ENCODE assay signal across 12 cellular contexts in genomic region chr3:48765376-48765775, GRCh38. TPM values are rescaled to one million over a fixed set of nuclear protein-coding genes. Genes with fewer than 3 reads are reported as not detected.
A peak's percentile ranks its signal among the peaks of the same experiment; 100 is the strongest.
DNase-seq lines count a peak whose midpoint lies in the region; ATAC-seq and TF ChIP-seq lines count a peak whose summit lies in the region.
"Had no signal": no experiment of that assay in that cellular context is flagged by ENCODE, and none has a peak within 500 bp of the region (broad histone marks: within the 10 kb centered on the region; RNA-seq: fewer than 3 reads in every experiment).

No MANE protein-coding gene starts in this region.

- peak; percentile 35 for TF ChIP-seq CTCF in DND-41 (IDR thresholded peaks at IDR 0.05; ENCODE audit: borderline replicate concordance, extremely low read depth, low read length, poor library complexity, severe bottlenecking)
- peak; percentile 11; the same call in 1 of the 2 replicates for TF ChIP-seq CTCF in IMR-90 (conservative IDR thresholded peaks at IDR 0.05; ENCODE audit: low read depth, low read length)
- TF ChIP-seq CTCF in mammary epithelial cell (conservative IDR thresholded peaks at IDR 0.05 in 1 of 2, IDR thresholded peaks at IDR 0.05 in 1 of 2; ENCODE audit: extremely low read depth in 1 of 2, insufficient read depth in 1 of 2, low read depth in 1 of 2, low read length in 2 of 2): peak; percentile 28 to 63
- no peak for TF ChIP-seq CTCF in esophagus muscularis mucosa (IDR thresholded peaks at IDR 0.05)

- H3K79me2 ChIP-seq in DND-41 (ENCODE audit: insufficient read depth, low read length) (no peaks in the 10 kb centered on the region), mammary epithelial cell (ENCODE audit: insufficient read depth, low read length) (no peaks in the 10 kb centered on the region), mesendoderm (ENCODE audit: control insufficient read depth, insufficient read depth, low read length) (no peaks in the 10 kb centered on the region)

- H3K36me3 ChIP-seq in DND-41 (ENCODE audit: insufficient read depth, low read length): no peaks in the 10 kb centered on the region
- peaks cover 9% of the 10 kb centered on the region for H3K36me3 ChIP-seq in IMR-90 (ENCODE audit: control insufficient read depth, insufficient read depth, low read length)
- peaks cover 5% of the 10 kb centered on the region for H3K36me3 ChIP-seq in mammary epithelial cell (ENCODE audit: insufficient read depth, low read length)
- H3K36me3 ChIP-seq in mesendoderm (ENCODE audit: control insufficient read depth, insufficient read depth, low read length): no peaks in the 10 kb centered on the region
- peaks cover 20 to 91% (median 64%) of the 10 kb centered on the region in 4 donors for H3K36me3 ChIP-seq in esophagus muscularis mucosa

- H4K8ac ChIP-seq in IMR-90 (ENCODE audit: low read depth in 2 of 2, low read length in 2 of 2) (no peak overlapping the region), mesendoderm (ENCODE audit: low read depth, low read length) (no peak overlapping the region)

- intact Hi-C loops in IMR-90 (cut with micrococcal nuclease): no loop called here
- intact Hi-C loops in mammary epithelial cell (cut with micrococcal nuclease): loop anchor here (1.0 to 2.0 kb wide), 2 partner anchors 80 to 153 kb away; partner anchors contain the start of genes ARIH2 and NCKIPSD
- intact Hi-C loops in esophagus muscularis mucosa (cut with DNase I): no loop called here

- no peak overlapping the region for H3K14ac ChIP-seq in IMR-90 (replicated peaks; ENCODE audit: low read depth, low read length)

- H3K23ac ChIP-seq in IMR-90 (ENCODE audit: low read depth, low read length): no peak overlapping the region
- no peak overlapping the region for H3K23ac ChIP-seq in mesendoderm (ENCODE audit: low read length)

- H3K9ac ChIP-seq in DND-41 (ENCODE audit: low read depth, low read length) (no peak overlapping the region), IMR-90 (ENCODE audit: low read depth, low read length) (no peak overlapping the region), mammary epithelial cell (ENCODE audit: insufficient read depth, low read length) (no peak overlapping the region), mesendoderm (ENCODE audit: low read length) (no peak overlapping the region)

- peaks cover 0 to 4% of the 10 kb centered on the region in 2 experiments; a peak in 2 of 4 replicates for H3K79me1 ChIP-seq in IMR-90 (ENCODE audit: low read depth in 1 of 2, low read length in 2 of 2)
- H3K79me1 ChIP-seq in mesendoderm (ENCODE audit: low read length): no peaks in the 10 kb centered on the region

- H2AK9ac ChIP-seq in IMR-90 (replicated peaks; ENCODE audit: low read depth, low read length, poor library complexity): no peak overlapping the region

- no peaks in the 10 kb centered on the region for H3K4me1 Mint-ChIP-seq in T-helper 2 cell treated with Interferon-gamma antibody and Interleukin-4, amounts not matched to agents 5 μg/mL and 100 μg/mL, for 36 hours (ENCODE audit: low read depth)

- in situ Hi-C loops in IMR-90 (cut with MboI; ENCODE audit: low sequenced_read_pairs): no loop called here
- in situ Hi-C loops in mammary epithelial cell (cut with MboI; ENCODE audit: low sequenced_read_pairs in 2 of 2): no loop called here

- no peaks in the 10 kb centered on the region for H3K27me3 ChIP-seq in DND-41 (ENCODE audit: insufficient read depth, low read length, poor library complexity)
- H3K27me3 ChIP-seq in IMR-90 (ENCODE audit: control insufficient read depth, insufficient read depth, low read length): no peaks in the 10 kb centered on the region
- H3K27me3 ChIP-seq in mammary epithelial cell (ENCODE audit: insufficient read depth, low read length): no peaks in the 10 kb centered on the region
- no peaks in the 10 kb centered on the region for H3K27me3 ChIP-seq in mesendoderm (ENCODE audit: insufficient read depth, low read length, poor library complexity)
- H3K27me3 ChIP-seq in esophagus muscularis mucosa: no peaks in the 10 kb centered on the region

- no peak overlapping the region for H2BK5ac ChIP-seq in IMR-90 (ENCODE audit: low read depth, low read length, poor library complexity, severe bottlenecking)
- no peak overlapping the region for H2BK5ac ChIP-seq in mesendoderm (ENCODE audit: low read length)

- H3K27me3 Mint-ChIP-seq in T-helper 2 cell treated with Interferon-gamma antibody and Interleukin-4, amounts not matched to agents 5 μg/mL and 100 μg/mL, for 36 hours (ENCODE audit: low read depth): no peaks in the 10 kb centered on the region
- H3K27me3 Mint-ChIP-seq: activated CD4-positive, alpha-beta memory T cell treated with anti-CD3 and anti-CD28 coated beads for 36 hours had no signal

- H3K9me3 Mint-ChIP-seq in T-helper 2 cell treated with Interferon-gamma antibody and Interleukin-4, amounts not matched to agents 5 μg/mL and 100 μg/mL, for 36 hours: no peaks in the 10 kb centered on the region
- H3K9me3 Mint-ChIP-seq: activated CD4-positive, alpha-beta memory T cell treated with anti-CD3 and anti-CD28 coated beads for 36 hours had no signal

- BruUV-seq in IMR-90 (replicated peaks; lab: Mats Ljungman, UMichigan): no TSS peak
- no TSS peak for BruUV-seq in mammary epithelial cell (replicated peaks; lab: Mats Ljungman, UMichigan)

- H3K18ac ChIP-seq in IMR-90 (ENCODE audit: low read depth, low read length): no peak overlapping the region
- H3K18ac ChIP-seq in mesendoderm (ENCODE audit: low read length): no peak overlapping the region

- peaks cover 20% of the 10 kb centered on the region for H3K36me3 Mint-ChIP-seq in T-helper 2 cell treated with Interferon-gamma antibody and Interleukin-4, amounts not matched to agents 5 μg/mL and 100 μg/mL, for 36 hours (ENCODE audit: low read depth)

- no peak for DNase-seq in DND-41
- no peak for DNase-seq in IMR-90
- peak; percentile 29 for DNase-seq in mammary epithelial cell
- DNase-seq in mesendoderm: peak; percentile 7
- DNase-seq in esophagus muscularis mucosa (ENCODE audit: extremely low spot score): no peak
- no peak for DNase-seq in SKM-1 treated with dmso at 0.1 percent for 144 hours (lab: John Stamatoyannopoulos, UW; ENCODE audit: unreplicated experiment)
- DNase-seq in T-helper 2 cell treated with Interferon-gamma antibody and Interleukin-4, amounts not matched to agents 5 μg/mL and 100 μg/mL, for 36 hours (ENCODE audit: low spot score): no peak
- DNase-seq: activated CD4-positive, alpha-beta memory T cell treated with anti-CD3 and anti-CD28 coated beads for 36 hours; cortex of kidney; kidney glomerular epithelial cell; stimulated activated CD4-positive, alpha-beta T cell treated with anti-CD3 and anti-CD28 coated beads, Interleukin-12 subunit alpha, Interleukin-12 subunit beta, amount 100 ng/mL, for 4 hours had no signal

- no peak overlapping the region for H3K56ac ChIP-seq in IMR-90 (ENCODE audit: extremely low read depth, insufficient read depth, low read length)
- H3K56ac ChIP-seq in mesendoderm (ENCODE audit: low read length): no peak overlapping the region

- H4K20me1 ChIP-seq in DND-41 (ENCODE audit: insufficient read depth, low read length): no peaks in the 10 kb centered on the region
- no peaks in the 10 kb centered on the region for H4K20me1 ChIP-seq in IMR-90 (ENCODE audit: insufficient read depth, low read length)
- H4K20me1 ChIP-seq in mammary epithelial cell (ENCODE audit: insufficient read depth, low read length): no peaks in the 10 kb centered on the region

- H2AK5ac ChIP-seq in IMR-90 (ENCODE audit: low read depth, low read length) (no peak overlapping the region), mesendoderm (ENCODE audit: low read length) (no peak overlapping the region)

- no peak for TF ChIP-seq POLR2A in IMR-90 (IDR thresholded peaks at IDR 0.05; ENCODE audit: low read depth, low read length)
- TF ChIP-seq POLR2A in esophagus muscularis mucosa (IDR thresholded peaks at IDR 0.05; ENCODE audit: low read depth): no peak

- WGBS in IMR-90 (ENCODE audit: extremely low coverage in 2 of 2, insufficient read length in 1 of 2), 2 experiments: 60% methylated on average over 1 of the region's 1 CpG; no CpG with 5 or more reads in 1 of the 2 experiments
- WGBS in mammary epithelial cell (ENCODE audit: low coverage, missing lambda C conversion rate): 0% methylated on average over 1 of the region's 1 CpG
- WGBS in mesendoderm (ENCODE audit: extremely low coverage, insufficient coverage, low lambda C conversion rate): no CpG with 5 or more reads among the region's 1 CpG
- WGBS in esophagus muscularis mucosa: 88% methylated on average over 1 of the region's 1 CpG

- H2AFZ ChIP-seq in DND-41 (ENCODE audit: low read depth, low read length): no peak overlapping the region
- no peak overlapping the region for H2AFZ ChIP-seq in IMR-90 (replicated peaks; ENCODE audit: low read length, poor library complexity)
- H2AFZ ChIP-seq in mammary epithelial cell (ENCODE audit: low read depth, low read length): no peak overlapping the region

- no peaks in the 10 kb centered on the region for H3K4me1 ChIP-seq in DND-41 (ENCODE audit: insufficient read depth, low read length)
- H3K4me1 ChIP-seq in IMR-90 (ENCODE audit: control insufficient read depth, insufficient read depth, low read length): no peaks in the 10 kb centered on the region
- H3K4me1 ChIP-seq in mammary epithelial cell (ENCODE audit: insufficient read depth, low read length): no peaks in the 10 kb centered on the region
- no peaks in the 10 kb centered on the region for H3K4me1 ChIP-seq in mesendoderm (ENCODE audit: control insufficient read depth, low read depth, low read length)
- no peaks in the 10 kb centered on the region for H3K4me1 ChIP-seq in esophagus muscularis mucosa

- H4K91ac ChIP-seq in IMR-90 (ENCODE audit: insufficient read depth, low read depth, low read length): no peak overlapping the region

- TF ChIP-seq EP300 in esophagus muscularis mucosa (IDR thresholded peaks at IDR 0.05): no peak

- no peak overlapping the region for H3K4me3 Mint-ChIP-seq in T-helper 2 cell treated with Interferon-gamma antibody and Interleukin-4, amounts not matched to agents 5 μg/mL and 100 μg/mL, for 36 hours
- H3K4me3 Mint-ChIP-seq: activated CD4-positive, alpha-beta memory T cell treated with anti-CD3 and anti-CD28 coated beads for 36 hours had no signal

- no peak overlapping the region for H3K27ac ChIP-seq in DND-41 (ENCODE audit: low read length)
- no peak overlapping the region for H3K27ac ChIP-seq in IMR-90 (ENCODE audit: insufficient read depth, low read length)
- H3K27ac ChIP-seq in mammary epithelial cell (ENCODE audit: insufficient read depth, low read depth, low read length): no peak overlapping the region
- no peak overlapping the region for H3K27ac ChIP-seq in mesendoderm (ENCODE audit: low read depth, low read length)
- H3K27ac ChIP-seq in esophagus muscularis mucosa (replicated peaks in 1 of 4): no peak overlapping the region

- H3K9me3 ChIP-seq in DND-41 (ENCODE audit: insufficient read depth, low read length, severe bottlenecking) (no peaks in the 10 kb centered on the region), IMR-90 (ENCODE audit: control insufficient read depth, insufficient read depth, low read length) (no peaks in the 10 kb centered on the region), mammary epithelial cell (replicated peaks; ENCODE audit: insufficient read depth, low read length) (no peaks in the 10 kb centered on the region), esophagus muscularis mucosa (no peaks in the 10 kb centered on the region)

- dilution Hi-C loops in IMR-90 (cut with HindIII; ENCODE audit: low sequenced_read_pairs, unreplicated experiment) (no loop called here), mammary epithelial cell (cut with HindIII; ENCODE audit: low sequenced_read_pairs) (no loop called here)

- no peak overlapping the region for H2BK20ac ChIP-seq in IMR-90 (ENCODE audit: low read depth, low read length)

- no peaks in the 10 kb centered on the region for H3K9me1 ChIP-seq in IMR-90 (ENCODE audit: insufficient read depth, low read length)

- H3K27ac Mint-ChIP-seq in T-helper 2 cell treated with Interferon-gamma antibody and Interleukin-4, amounts not matched to agents 5 μg/mL and 100 μg/mL, for 36 hours: no peak overlapping the region
- H3K27ac Mint-ChIP-seq: activated CD4-positive, alpha-beta memory T cell treated with anti-CD3 and anti-CD28 coated beads for 36 hours had no signal

- H3K4ac ChIP-seq in IMR-90 (ENCODE audit: low read depth, low read length) (no peak overlapping the region), mesendoderm (ENCODE audit: low read depth, low read length) (no peak overlapping the region)

- 0 out of 2 replicates have a peak, but pooled peaks have one; percentile 17 for TF ChIP-seq RAD21 in IMR-90 (IDR thresholded peaks at IDR 0.05; ENCODE audit: low read length)

- POLR2A ChIA-PET in IMR-90 (lab: Charles Lee; ENCODE audit: unreplicated experiment): interaction anchor here (0.6 kb wide), 1 partner anchor 53 kb away, joined by 3 read pairs; no protein-coding TSS in a partner anchor

- no peak overlapping the region for H3K4me2 ChIP-seq in DND-41 (ENCODE audit: insufficient read depth, low read length)
- no peak overlapping the region for H3K4me2 ChIP-seq in IMR-90 (ENCODE audit: low read depth, low read length)
- no peak overlapping the region for H3K4me2 ChIP-seq in mammary epithelial cell (ENCODE audit: insufficient read depth, low read depth, low read length)
- no peak overlapping the region for H3K4me2 ChIP-seq in mesendoderm (ENCODE audit: low read length)

- H4K5ac ChIP-seq in IMR-90 (ENCODE audit: low read depth, low read length) (no peak overlapping the region), mesendoderm (ENCODE audit: low read length) (no peak overlapping the region)

- no peak overlapping the region for H3K4me3 ChIP-seq in DND-41 (ENCODE audit: low read depth in 1 of 2, low read length in 2 of 2)
- no peak overlapping the region for H3K4me3 ChIP-seq in IMR-90 (ENCODE audit: insufficient read depth, low read depth, low read length)
- H3K4me3 ChIP-seq in mammary epithelial cell (replicated peaks in 1 of 3; ENCODE audit: insufficient read depth in 1 of 3, low read depth in 2 of 3, low read length in 3 of 3): no peak overlapping the region
- H3K4me3 ChIP-seq in mesendoderm (ENCODE audit: low read length): no peak overlapping the region
- H3K4me3 ChIP-seq in esophagus muscularis mucosa: no peak overlapping the region

- CTCF ChIA-PET in IMR-90 (lab: Yijun Ruan, JAX): interaction anchor here (1.4 to 1.6 kb wide), 2 partner anchors 16 to 25 kb away, joined by 3 to 5 read pairs; no protein-coding TSS in a partner anchor
- CTCF ChIA-PET in mammary epithelial cell (lab: Charles Lee; ENCODE audit: low non-redundant PET): interaction anchor here (0.5 to 0.7 kb wide), 5 partner anchors 23 to 302 kb away, joined by 3 to 23 read pairs (median 3); no protein-coding TSS in a partner anchor

- H2BK120ac ChIP-seq in IMR-90 (ENCODE audit: low read depth, low read length) (no peak overlapping the region), mesendoderm (ENCODE audit: low read depth, low read length) (no peak overlapping the region)

- peak; percentile 44; the same call in 1 of the 3 replicates for ATAC-seq in DND-41 (ENCODE audit: insufficient read depth, low read depth)
- ATAC-seq in IMR-90 (ENCODE audit: low read depth): no peak
- no peak for ATAC-seq in HG03175 (IDR thresholded peaks at IDR 0.05; ENCODE audit: unreplicated experiment)

- H2BK15ac ChIP-seq in IMR-90 (ENCODE audit: low read depth, low read length): no peak overlapping the region
- no peak overlapping the region for H2BK15ac ChIP-seq in mesendoderm (replicated peaks; ENCODE audit: low read depth)

RNA-seq across cellular contexts. Expression of gene IP6K2, which starts 48.4 kb away (rescaled TPM):
- total RNA-seq in IMR-90 (2012; rRNA removed) (73.7 and 76.9 TPM in 2 replicates), mammary epithelial cell (10 to 100 TPM; 62.7 to 95.8 TPM), esophagus muscularis mucosa (10 to 100 TPM; 31.0 to 57.5 (median 41.2) TPM)
- polyA plus RNA-seq in IMR-90 (2012; rRNA removed) (155 and 169 TPM in 2 replicates), mammary epithelial cell (94.7 TPM)
- polyA plus RNA-seq in IMR-90 (2012; cell fraction: cytosol; rRNA removed): 86.6 and 128 TPM in 2 replicates
- polyA plus RNA-seq in IMR-90 (2012; cell fraction: nucleus; rRNA removed; ENCODE audit: low replicate concordance): 518 and 581 TPM in 2 replicates
- polyA minus RNA-seq in mammary epithelial cell: 33.8 TPM
- polyA plus RNA-seq in mesendoderm (2013, experiment 1 of 2): 87.2 TPM
- polyA plus RNA-seq in mesendoderm (2013, experiment 2 of 2): 87.0 TPM

Comparison
In these comparisons a context has a peak if more than half of its experiments do, and no peak if none do; other contexts are left out.
1. DNase-seq: peak in mammary epithelial cell (single experiment) and mesendoderm (single experiment); none in DND-41 (single experiment), IMR-90 (single experiment), esophagus muscularis mucosa (single experiment), SKM-1 treated with dmso at 0.1 percent for 144 hours (single experiment) and T-helper 2 cell treated with Interferon-gamma antibody and Interleukin-4, amounts not matched to agents 5 μg/mL and 100 μg/mL, for 36 hours (single experiment).
2. CTCF ChIP-seq: peak in DND-41 (single experiment), IMR-90 (single experiment) and mammary epithelial cell (2 of 2); none in esophagus muscularis mucosa (0 of 3).